8 cellular contexts compared by ENCODE assay signal in the genomic region with DNA sequence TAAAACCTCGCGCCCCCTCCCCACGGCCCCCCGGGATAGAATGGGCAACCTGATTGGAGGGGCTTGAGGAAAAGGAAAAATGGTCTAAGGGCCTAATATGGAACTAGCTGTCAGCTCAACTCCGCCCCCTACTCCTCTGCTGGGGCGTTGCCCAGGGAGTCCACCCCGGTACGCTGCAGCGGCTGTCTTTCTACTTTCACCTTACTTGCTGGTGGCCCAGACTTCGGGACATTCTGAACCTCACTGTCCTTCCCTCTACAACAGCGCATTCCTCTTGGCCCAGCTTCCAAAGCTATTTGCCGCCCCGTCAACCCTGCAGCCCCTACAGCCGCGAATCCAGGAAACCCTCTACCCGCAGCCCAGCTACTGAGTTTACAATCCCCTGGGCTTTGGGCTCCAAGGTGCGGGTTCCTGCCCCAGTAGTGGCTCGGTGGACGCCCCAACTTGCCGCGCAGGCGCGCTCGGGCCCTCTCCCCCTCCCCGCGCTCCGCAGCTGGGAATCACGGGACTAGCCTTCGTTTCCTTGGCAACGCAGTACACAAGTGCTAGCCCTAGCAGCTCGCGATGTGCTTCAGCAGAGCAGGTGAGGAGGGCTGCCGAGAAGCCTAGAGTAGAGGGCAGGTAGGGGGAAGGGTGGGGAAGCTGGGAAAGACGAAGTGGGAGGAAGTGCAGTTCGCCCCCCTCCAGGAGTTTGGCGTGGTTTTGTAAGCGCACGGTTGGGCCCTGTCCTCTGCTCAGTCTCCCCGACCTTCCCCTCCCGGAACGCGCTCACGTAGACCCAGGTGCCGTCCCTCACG. TPM values are rescaled to one million over a fixed set of nuclear protein-coding genes. Genes with fewer than 3 reads are reported as not detected.
DNase-seq lines count a peak whose midpoint lies in the region; ATAC-seq lines count a peak whose summit lies in the region.

No MANE protein-coding gene starts in this region.

- H3K79me2 ChIP-seq in ACC112 (ENCODE audit: control insufficient read depth, insufficient read depth, low read length, unreplicated experiment): no peaks in the 10 kb centered on the region

- ATAC-seq in GM18867 (IDR thresholded peaks at IDR 0.05; ENCODE audit: unreplicated experiment) (peak; percentile 92), HG03108 (IDR thresholded peaks at IDR 0.05; ENCODE audit: unreplicated experiment) (peak; percentile 85)
- peak; percentile 89 for ATAC-seq in activated CD4-positive, CD25-positive, alpha-beta regulatory T cell treated with anti-CD3 and anti-CD28 coated beads, Interleukin-2, amount 50 U/mL, for 24 hours

- H3K4me1 ChIP-seq in ACC112 (ENCODE audit: control insufficient read depth, insufficient read depth, low read length, unreplicated experiment): no peaks in the 10 kb centered on the region

- H3K27me3 ChIP-seq in ACC112 (ENCODE audit: insufficient read depth, low read length): peaks cover 48% of the 10 kb centered on the region

- no peaks in the 10 kb centered on the region for H3K36me3 ChIP-seq in ACC112 (ENCODE audit: insufficient read depth, low read length)

- peak overlapping the region; percentile 73 for H3K4me3 ChIP-seq in ACC112 (ENCODE audit: low read depth, low read length)

- no peak overlapping the region for H3K27ac ChIP-seq in ACC112 (ENCODE audit: low read depth, low read length)

- DNase-seq in NCI-H2196 treated with DMSO at 0.1 percent for 48 hours (lab: John Stamatoyannopoulos, UW; ENCODE audit: unreplicated experiment) (peak; percentile 84), cerebellum (ENCODE audit: low spot score) (peak; percentile 45), kidney glomerular epithelial cell (lab: John Stamatoyannopoulos, UW) (peak; percentile 68)
- DNase-seq in stimulated activated CD4-positive, alpha-beta T cell treated with anti-CD3 and anti-CD28 coated beads, Interleukin-15, amount 100 ng/mL, for 24 hours: peak; percentile 87

- peak overlapping the region; percentile 79 for H2AFZ ChIP-seq in ACC112 (ENCODE audit: low read length, unreplicated experiment)

RNA-seq across cellular contexts. Expression of a gene that starts 55.6 kb away (rescaled TPM):
- total RNA-seq in cerebellum: not detected
